ENCODE assay signal across 1 cellular context in the genomic region with DNA sequence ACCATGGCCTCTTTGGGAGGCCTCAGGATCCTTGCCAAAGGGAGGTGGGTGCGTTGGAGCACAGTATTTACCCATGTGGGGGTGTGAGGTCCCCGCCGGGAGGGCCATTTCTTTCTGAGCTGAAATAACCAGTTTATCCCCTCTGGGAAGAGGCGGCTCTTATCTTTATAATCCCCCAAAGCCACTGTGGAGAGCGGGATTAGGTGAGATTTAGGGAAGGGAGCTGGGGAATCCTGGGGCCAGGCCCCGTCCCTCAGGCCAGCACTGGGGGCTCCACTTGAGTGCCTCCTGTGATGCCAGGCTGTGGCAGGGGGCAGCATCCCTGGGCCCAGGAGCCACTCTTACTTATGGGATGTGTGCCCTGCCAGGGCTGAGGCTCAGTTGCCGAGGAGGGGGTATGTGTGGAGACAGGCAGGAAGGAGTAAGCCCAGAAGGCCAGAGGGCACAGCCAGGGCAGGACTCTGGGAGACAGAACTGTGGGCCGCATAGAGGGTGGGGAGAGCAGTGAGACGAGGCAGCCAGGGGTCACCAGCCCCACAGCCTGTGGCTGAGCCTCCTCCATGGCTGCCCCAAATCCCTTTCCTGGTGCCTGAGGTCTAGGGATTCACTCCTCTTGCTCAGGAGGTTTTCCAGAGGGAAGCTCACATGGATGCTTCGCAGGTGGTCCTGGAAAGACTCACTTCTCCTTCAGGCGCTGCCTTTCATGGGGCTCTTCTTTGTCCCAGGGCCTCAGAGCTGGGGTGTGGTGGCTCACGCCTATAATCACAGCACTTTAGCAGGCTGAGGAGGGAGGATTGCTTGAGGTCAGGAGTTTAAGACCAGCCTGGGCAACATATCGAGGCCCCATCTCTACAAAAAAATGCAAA.
TF ChIP-seq lines count a peak whose summit lies in the region.

No MANE protein-coding gene starts in this region.

TF ChIP-seq in SK-N-SH, 30 proteins besides CTCF, POLR2A, EP300 and RAD21:
- TF ChIP-seq, protein P1, sequence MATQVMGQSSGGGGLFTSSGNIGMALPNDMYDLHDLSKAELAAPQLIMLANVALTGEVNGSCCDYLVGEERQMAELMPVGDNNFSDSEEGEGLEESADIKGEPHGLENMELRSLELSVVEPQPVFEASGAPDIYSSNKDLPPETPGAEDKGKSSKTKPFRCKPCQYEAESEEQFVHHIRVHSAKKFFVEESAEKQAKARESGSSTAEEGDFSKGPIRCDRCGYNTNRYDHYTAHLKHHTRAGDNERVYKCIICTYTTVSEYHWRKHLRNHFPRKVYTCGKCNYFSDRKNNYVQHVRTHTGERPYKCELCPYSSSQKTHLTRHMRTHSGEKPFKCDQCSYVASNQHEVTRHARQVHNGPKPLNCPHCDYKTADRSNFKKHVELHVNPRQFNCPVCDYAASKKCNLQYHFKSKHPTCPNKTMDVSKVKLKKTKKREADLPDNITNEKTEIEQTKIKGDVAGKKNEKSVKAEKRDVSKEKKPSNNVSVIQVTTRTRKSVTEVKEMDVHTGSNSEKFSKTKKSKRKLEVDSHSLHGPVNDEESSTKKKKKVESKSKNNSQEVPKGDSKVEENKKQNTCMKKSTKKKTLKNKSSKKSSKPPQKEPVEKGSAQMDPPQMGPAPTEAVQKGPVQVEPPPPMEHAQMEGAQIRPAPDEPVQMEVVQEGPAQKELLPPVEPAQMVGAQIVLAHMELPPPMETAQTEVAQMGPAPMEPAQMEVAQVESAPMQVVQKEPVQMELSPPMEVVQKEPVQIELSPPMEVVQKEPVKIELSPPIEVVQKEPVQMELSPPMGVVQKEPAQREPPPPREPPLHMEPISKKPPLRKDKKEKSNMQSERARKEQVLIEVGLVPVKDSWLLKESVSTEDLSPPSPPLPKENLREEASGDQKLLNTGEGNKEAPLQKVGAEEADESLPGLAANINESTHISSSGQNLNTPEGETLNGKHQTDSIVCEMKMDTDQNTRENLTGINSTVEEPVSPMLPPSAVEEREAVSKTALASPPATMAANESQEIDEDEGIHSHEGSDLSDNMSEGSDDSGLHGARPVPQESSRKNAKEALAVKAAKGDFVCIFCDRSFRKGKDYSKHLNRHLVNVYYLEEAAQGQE (IDR thresholded peaks at IDR 0.05; ENCODE audit: low read depth, low read length): no peak
- TF ChIP-seq RFX5 (IDR thresholded peaks at IDR 0.05; ENCODE audit: low read length) (no peak), FOSL2 (IDR thresholded peaks at IDR 0.05; ENCODE audit: borderline replicate concordance, low read depth) (no peak), RCOR1 (IDR thresholded peaks at IDR 0.05; ENCODE audit: low read length) (no peak), NRF1 (IDR thresholded peaks at IDR 0.05; ENCODE audit: low read depth, low read length) (no peak), FOXJ3 (CRISPR knock-in tag; IDR thresholded peaks at IDR 0.05) (no peak), SMC3 (IDR thresholded peaks at IDR 0.05; ENCODE audit: low read depth, low read length) (no peak), JUND (IDR thresholded peaks at IDR 0.05) (no peak), MXI1 (IDR thresholded peaks at IDR 0.05; ENCODE audit: low read depth, low read length) (no peak), TEAD4 (IDR thresholded peaks at IDR 0.05; ENCODE audit: borderline replicate concordance, insufficient read depth) (no peak), ELF1 (IDR thresholded peaks at IDR 0.05) (no peak), TCF12 (IDR thresholded peaks at IDR 0.05) (no peak), RXRA (IDR thresholded peaks at IDR 0.05; ENCODE audit: borderline replicate concordance, low read depth) (no peak), CHD2 (IDR thresholded peaks at IDR 0.05; ENCODE audit: low read length, partially characterized antibody) (no peak), TAF1 (IDR thresholded peaks at IDR 0.05; ENCODE audit: borderline replicate concordance, low read depth, low read length) (no peak), YY1 (IDR thresholded peaks at IDR 0.05; ENCODE audit: low read depth) (no peak), SIN3A (IDR thresholded peaks at IDR 0.05; ENCODE audit: borderline replicate concordance, low read depth, low read length) (no peak)
- TF ChIP-seq, protein P2, sequence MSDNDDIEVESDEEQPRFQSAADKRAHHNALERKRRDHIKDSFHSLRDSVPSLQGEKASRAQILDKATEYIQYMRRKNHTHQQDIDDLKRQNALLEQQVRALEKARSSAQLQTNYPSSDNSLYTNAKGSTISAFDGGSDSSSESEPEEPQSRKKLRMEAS (IDR thresholded peaks at IDR 0.05; ENCODE audit: low read depth): no peak
- TF ChIP-seq, protein P3, sequence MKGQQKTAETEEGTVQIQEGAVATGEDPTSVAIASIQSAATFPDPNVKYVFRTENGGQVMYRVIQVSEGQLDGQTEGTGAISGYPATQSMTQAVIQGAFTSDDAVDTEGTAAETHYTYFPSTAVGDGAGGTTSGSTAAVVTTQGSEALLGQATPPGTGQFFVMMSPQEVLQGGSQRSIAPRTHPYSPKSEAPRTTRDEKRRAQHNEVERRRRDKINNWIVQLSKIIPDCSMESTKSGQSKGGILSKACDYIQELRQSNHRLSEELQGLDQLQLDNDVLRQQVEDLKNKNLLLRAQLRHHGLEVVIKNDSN (IDR thresholded peaks at IDR 0.05; ENCODE audit: borderline replicate concordance, low read depth): no peak
- TF ChIP-seq, protein P4, sequence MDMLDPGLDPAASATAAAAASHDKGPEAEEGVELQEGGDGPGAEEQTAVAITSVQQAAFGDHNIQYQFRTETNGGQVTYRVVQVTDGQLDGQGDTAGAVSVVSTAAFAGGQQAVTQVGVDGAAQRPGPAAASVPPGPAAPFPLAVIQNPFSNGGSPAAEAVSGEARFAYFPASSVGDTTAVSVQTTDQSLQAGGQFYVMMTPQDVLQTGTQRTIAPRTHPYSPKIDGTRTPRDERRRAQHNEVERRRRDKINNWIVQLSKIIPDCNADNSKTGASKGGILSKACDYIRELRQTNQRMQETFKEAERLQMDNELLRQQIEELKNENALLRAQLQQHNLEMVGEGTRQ (IDR thresholded peaks at IDR 0.05; ENCODE audit: borderline replicate concordance, low read depth, low read length): no peak
